Comparison of ENCODE assay signal across 14 cellular contexts in the genomic region with DNA sequence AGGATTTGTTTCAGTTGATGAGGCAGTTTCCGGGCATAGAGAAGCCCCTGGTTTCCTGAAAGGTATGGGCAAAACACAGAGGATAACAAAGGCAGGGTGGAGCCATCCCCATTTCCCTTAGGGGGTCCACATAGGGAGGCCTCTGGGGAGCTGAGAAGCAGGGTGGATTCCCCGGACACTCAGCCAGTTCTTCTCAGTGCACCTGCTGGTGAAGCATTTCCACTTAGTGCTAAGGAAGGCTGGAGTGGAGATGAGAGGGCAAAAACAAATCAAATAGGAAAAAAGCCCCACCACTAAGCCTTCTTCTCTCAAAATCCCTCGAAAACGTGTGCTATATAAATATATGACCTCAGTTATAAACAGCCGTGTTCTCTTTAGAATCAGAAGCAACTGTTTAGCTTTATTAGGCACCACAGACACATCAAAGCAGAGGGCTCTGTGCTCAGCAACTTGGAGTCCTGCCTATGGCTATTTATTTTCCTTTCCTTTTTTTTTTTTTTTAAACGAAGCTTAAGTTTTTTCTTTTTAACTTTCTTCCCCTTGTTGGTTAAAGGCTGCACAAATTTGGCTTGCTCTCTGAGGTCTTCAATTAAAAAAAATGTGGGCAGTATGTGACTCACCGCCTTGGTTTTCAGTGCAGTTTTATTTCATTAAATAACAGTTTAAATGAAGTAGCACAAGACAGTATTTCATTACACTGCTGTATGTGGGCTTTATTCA.
DNase-seq lines count a peak whose midpoint lies in the region; ATAC-seq and TF ChIP-seq lines count a peak whose summit lies in the region.
"Had no signal": no experiment of that assay in that cellular context is flagged by ENCODE, and none has a peak within 500 bp of the region (broad histone marks: within the 10 kb centered on the region; RNA-seq: fewer than 3 reads in every experiment).

No MANE protein-coding gene starts in this region.

- TF ChIP-seq CTCF in AG09319 (IDR thresholded peaks at IDR 0.05; ENCODE audit: low read depth, low read length), result no peak
- no peak for TF ChIP-seq CTCF in omental fat pad (IDR thresholded peaks at IDR 0.05)

- DNase-seq in AG09319 (ENCODE audit: extremely low read depth, low read depth), result peak; percentile 70
- DNase-seq in LoVo (ENCODE audit: low spot score), result peak; percentile 38
- DNase-seq in dedifferentiated amniotic fluid mesenchymal stem cell (ENCODE audit: extremely low spot score), result peak; percentile 82
- DNase-seq in omental fat pad (ENCODE audit: low spot score), result no peak
- DNase-seq in T-helper 9 cell, result no peak
- no peak for DNase-seq in SKM-1 treated with dmso at 0.1 percent for 144 hours (lab: John Stamatoyannopoulos, UW; ENCODE audit: unreplicated experiment)
- DNase-seq: activated CD4-positive, alpha-beta T cell treated with anti-CD3 and anti-CD28 coated beads, Interleukin-2, amount 50 U/mL, for 4 hours; activated naive CD8-positive, alpha-beta T cell treated with anti-CD3 and anti-CD28 coated beads for 36 hours; CD4-positive, alpha-beta T cell; NCI-H2171 treated with DMSO at 0.1 percent for 48 hours; posterior cingulate gyrus; upper lobe of left lung had no signal

- peak; percentile 88 for ATAC-seq in omental fat pad (ENCODE audit: low FRiP score)
- ATAC-seq in HG03571 (IDR thresholded peaks at IDR 0.05; ENCODE audit: unreplicated experiment), result no peak
- ATAC-seq in GM18520 (IDR thresholded peaks at IDR 0.05; ENCODE audit: unreplicated experiment), result no peak

Comparison
In these comparisons a context has a peak if more than half of its experiments do, and no peak if none do; other contexts are left out.
1. DNase-seq: peak in AG09319 (single experiment), LoVo (single experiment) and dedifferentiated amniotic fluid mesenchymal stem cell (single experiment); none in omental fat pad (single experiment), T-helper 9 cell (single experiment) and SKM-1 treated with dmso at 0.1 percent for 144 hours (single experiment).